33 cellular contexts compared by ENCODE assay signal in the genomic region with DNA sequence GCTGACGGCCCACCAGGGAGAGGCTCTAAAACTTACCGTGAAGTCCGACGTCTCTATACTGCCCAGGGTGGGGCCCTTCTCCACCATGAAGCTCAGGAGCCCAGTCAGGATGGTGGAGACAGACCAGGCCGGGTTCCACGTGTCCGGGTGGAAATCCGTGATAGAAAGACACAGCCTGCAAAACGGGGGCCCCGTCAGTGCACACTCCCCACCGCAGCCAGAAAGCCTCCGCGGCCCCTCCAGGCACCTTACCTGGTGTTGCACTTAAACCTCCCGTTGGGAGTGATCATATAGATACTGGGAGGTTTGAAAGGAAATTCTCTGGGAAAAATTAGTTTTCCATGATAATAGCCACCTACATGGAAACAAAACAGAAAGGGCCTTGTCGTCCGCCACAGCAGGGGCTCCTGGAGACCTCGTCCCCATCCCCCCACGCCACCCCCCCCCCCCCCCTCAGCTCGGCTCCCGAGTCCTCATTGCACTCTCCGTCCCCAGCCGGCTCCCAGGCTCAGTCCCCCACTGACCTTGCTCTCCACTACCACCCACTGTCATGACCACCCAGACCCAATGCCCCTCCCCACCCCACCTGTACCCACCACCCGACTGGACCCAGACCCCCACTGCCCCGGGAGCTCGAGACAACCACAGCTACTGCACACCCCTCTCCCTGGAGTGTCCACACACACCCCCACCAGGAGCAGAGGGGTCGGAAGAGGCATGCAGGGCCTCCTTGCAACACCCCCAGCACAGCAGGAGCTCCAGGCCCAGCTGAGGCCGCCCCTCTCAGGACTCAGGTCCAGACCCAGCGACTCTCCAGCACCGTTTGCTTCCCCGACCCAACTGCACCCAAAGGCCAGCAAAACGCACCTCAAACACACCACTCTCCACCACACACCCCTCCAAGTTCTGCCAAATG. TPM values are rescaled to one million over a fixed set of nuclear protein-coding genes. Genes with fewer than 3 reads are reported as not detected.
DNase-seq lines count a peak whose midpoint lies in the region; ATAC-seq, FAIRE-seq and TF ChIP-seq lines count a peak whose summit lies in the region.
"Had no signal": no experiment of that assay in that cellular context is flagged by ENCODE, and none has a peak within 500 bp of the region (broad histone marks: within the 10 kb centered on the region; RNA-seq: fewer than 3 reads in every experiment).

No MANE protein-coding gene starts in this region.

- H3K4me1 ChIP-seq in K562 (replicated peaks in 1 of 2; ENCODE audit: control insufficient read depth in 2 of 2, insufficient read depth in 2 of 2, low read length in 2 of 2) (peaks cover 0 to 48% of the 10 kb centered on the region in 2 experiments; a peak in 2 of 5 replicates), mesendoderm (ENCODE audit: control insufficient read depth, low read depth, low read length) (no peaks in the 10 kb centered on the region)
- H3K4me1 ChIP-seq: sigmoid colon had no signal

- H3K4me3 Mint-ChIP-seq in T-helper 1 cell treated with Interleukin-12 subunit alpha and Interleukin-12 subunit beta and Interleukin-4 antibody, amounts not matched to agents 30 μg/mL and 1 μg/mL, for 36 hours, result no peak overlapping the region
- H3K4me3 Mint-ChIP-seq in HFFc6, result no peak overlapping the region
- H3K4me3 Mint-ChIP-seq: activated T-helper 1 cell treated with anti-CD3 and anti-CD28 coated beads, Interleukin-12 subunit alpha, Interleukin-12 subunit beta, Interleukin-2, Interleukin-4 antibody, amounts not matched to agents 30 ng/mL and 10 ng/mL and 1 ng/mL, durations not matched to agents 14 hours and 24 hours and 36 hours; CD8-positive, alpha-beta memory T cell; memory B cell; stimulated activated effector memory CD8-positive, alpha-beta T cell treated with anti-CD3 and anti-CD28 coated beads, Interleukin-12 subunit alpha, Interleukin-12 subunit beta, amount 100 ng/mL, for 72 hours had no signal

- no peak overlapping the region for H2AK5ac ChIP-seq in mesendoderm (ENCODE audit: low read length)

- H3K27me3 ChIP-seq in K562 (ENCODE audit: control insufficient read depth in 2 of 2, insufficient read depth in 2 of 2, low read length in 2 of 2) (no peaks in the 10 kb centered on the region), mesendoderm (ENCODE audit: insufficient read depth, low read length, poor library complexity) (no peaks in the 10 kb centered on the region)
- H3K27me3 ChIP-seq: cardiac muscle cell, esophagus squamous epithelium, neutrophil, sigmoid colon had no signal

- no peak overlapping the region for H4K5ac ChIP-seq in mesendoderm (ENCODE audit: low read length)

- 94% methylated on average over 19 of the region's 31 CpGs for WGBS in K562 (ENCODE audit: insufficient coverage, low coverage, missing lambda C conversion rate)
- no CpG with 5 or more reads among the region's 31 CpGs for WGBS in mesendoderm (ENCODE audit: extremely low coverage, insufficient coverage, low lambda C conversion rate)

- no peak overlapping the region for H3K4ac ChIP-seq in mesendoderm (ENCODE audit: low read depth, low read length)

- H3K36me3 Mint-ChIP-seq in T-helper 1 cell treated with Interleukin-12 subunit alpha and Interleukin-12 subunit beta and Interleukin-4 antibody, amounts not matched to agents 30 μg/mL and 1 μg/mL, for 36 hours (ENCODE audit: low read depth), result peaks cover 36% of the 10 kb centered on the region
- H3K36me3 Mint-ChIP-seq in HFFc6 (ENCODE audit: low read depth), result peaks cover 44% of the 10 kb centered on the region

- H3K9me3 Mint-ChIP-seq in T-helper 1 cell treated with Interleukin-12 subunit alpha and Interleukin-12 subunit beta and Interleukin-4 antibody, amounts not matched to agents 30 μg/mL and 1 μg/mL, for 36 hours, result no peaks in the 10 kb centered on the region
- no peaks in the 10 kb centered on the region for H3K9me3 Mint-ChIP-seq in HFFc6
- H3K9me3 Mint-ChIP-seq: activated T-helper 1 cell treated with anti-CD3 and anti-CD28 coated beads, Interleukin-12 subunit alpha, Interleukin-12 subunit beta, Interleukin-2, Interleukin-4 antibody, amounts not matched to agents 30 ng/mL and 10 ng/mL and 1 ng/mL, durations not matched to agents 14 hours and 24 hours and 36 hours; CD8-positive, alpha-beta memory T cell; memory B cell; stimulated activated effector memory CD8-positive, alpha-beta T cell treated with anti-CD3 and anti-CD28 coated beads, Interleukin-12 subunit alpha, Interleukin-12 subunit beta, amount 100 ng/mL, for 72 hours had no signal

- H3K18ac ChIP-seq in mesendoderm (ENCODE audit: low read length), result no peak overlapping the region

- TF ChIP-seq POLR2A in K562 (conservative IDR thresholded peaks at IDR 0.05), result no peak

- no peak overlapping the region for H2BK5ac ChIP-seq in mesendoderm (ENCODE audit: low read length)

- peaks cover 94% of the 10 kb centered on the region; the same call in 2 of the 3 replicates for H3K36me3 ChIP-seq in K562 (ENCODE audit: control insufficient read depth, insufficient read depth, low read length)
- H3K36me3 ChIP-seq in mesendoderm (ENCODE audit: control insufficient read depth, insufficient read depth, low read length), result peaks cover 16% of the 10 kb centered on the region

- no peak overlapping the region for H2BK120ac ChIP-seq in mesendoderm (ENCODE audit: low read depth, low read length)

- DNase-seq in T-helper 1 cell, result no peak
- DNase-seq in HFFc6, result no peak
- no peak for DNase-seq in K562 (ENCODE audit: extremely low read depth in 1 of 4, low spot score in 3 of 4)
- no peak for DNase-seq in mesendoderm
- DNase-seq in HCEC 1CT, result no peak
- no peak for DNase-seq in NCI-H345 treated with DMSO at 0.1 percent for 48 hours (lab: John Stamatoyannopoulos, UW; ENCODE audit: unreplicated experiment)
- no peak for DNase-seq in NCI-H748 (lab: John Stamatoyannopoulos, UW; ENCODE audit: unreplicated experiment)
- DNase-seq: activated CD4-positive, alpha-beta T cell treated with anti-CD3 and anti-CD28 coated beads, Interleukin-2, amount 50 U/mL, for 4 hours; activated naive CD4-positive, alpha-beta T cell treated with anti-CD3 and anti-CD28 coated beads, Interleukin-2, amount 50 U/mL, for 16 hours; anterior cingulate cortex; CD8-positive, alpha-beta memory T cell; esophagus squamous epithelium; GOT3; left colon; MM.1S; NCI-H1436; NCI-H2081 treated with DMSO at 0.1 percent for 48 hours; NCI-H345; NCI-H774; sigmoid colon; stimulated activated CD4-positive, alpha-beta T cell treated with anti-CD3 and anti-CD28 coated beads, Interleukin-4, amount 100 ng/mL, for 24 hours; T-helper 9 cell had no signal

- FAIRE-seq in K562 (lab: Jason Lieb, UNC), result no peak
- FAIRE-seq: frontal cortex, GM12892 had no signal

- peaks cover 5% of the 10 kb centered on the region for H3K79me2 ChIP-seq in K562 (ENCODE audit: control insufficient read depth, insufficient read depth, low read length)
- H3K79me2 ChIP-seq in mesendoderm (ENCODE audit: control insufficient read depth, insufficient read depth, low read length), result no peaks in the 10 kb centered on the region

- no peak overlapping the region for H4K8ac ChIP-seq in mesendoderm (ENCODE audit: low read depth, low read length)

- H3K27me3 Mint-ChIP-seq in T-helper 1 cell treated with Interleukin-12 subunit alpha and Interleukin-12 subunit beta and Interleukin-4 antibody, amounts not matched to agents 30 μg/mL and 1 μg/mL, for 36 hours (ENCODE audit: low read depth), result no peaks in the 10 kb centered on the region
- peaks cover 6% of the 10 kb centered on the region for H3K27me3 Mint-ChIP-seq in HFFc6 (ENCODE audit: insufficient read depth)
- H3K27me3 Mint-ChIP-seq: CD8-positive, alpha-beta memory T cell; memory B cell had no signal

- peaks cover 8% of the 10 kb centered on the region for H3K79me1 ChIP-seq in mesendoderm (ENCODE audit: low read length)

- POLR2A ChIA-PET in K562 (lab: Yijun Ruan, JAX), result interaction anchor here (0.6 to 1.0 kb wide), 3 partner anchors 13 to 301 kb away, joined by 3 to 7 read pairs (median 3); no protein-coding TSS in a partner anchor

- peaks cover 8% of the 10 kb centered on the region; the same call in 1 of the 2 replicates for H4K20me1 ChIP-seq in K562 (replicated peaks; ENCODE audit: control insufficient read depth, insufficient read depth, low read length)

- no peak for TF ChIP-seq EP300 in K562 (IDR thresholded peaks at IDR 0.05; ENCODE audit: low read length)

- H3K27ac Mint-ChIP-seq in T-helper 1 cell treated with Interleukin-12 subunit alpha and Interleukin-12 subunit beta and Interleukin-4 antibody, amounts not matched to agents 30 μg/mL and 1 μg/mL, for 36 hours, result peak overlapping the region; percentile 13
- H3K27ac Mint-ChIP-seq in HFFc6, result peak overlapping the region; percentile 43; the same call in 1 of the 2 replicates
- H3K27ac Mint-ChIP-seq: activated T-helper 1 cell treated with anti-CD3 and anti-CD28 coated beads, Interleukin-12 subunit alpha, Interleukin-12 subunit beta, Interleukin-2, Interleukin-4 antibody, amounts not matched to agents 30 ng/mL and 10 ng/mL and 1 ng/mL, durations not matched to agents 14 hours and 24 hours and 36 hours; memory B cell had no signal

- H3K4me3 ChIP-seq in K562 (no peak overlapping the region), mesendoderm (ENCODE audit: low read length) (no peak overlapping the region)
- H3K4me3 ChIP-seq: cardiac muscle cell, esophagus squamous epithelium, sigmoid colon had no signal

- H2AFZ ChIP-seq in K562 (ENCODE audit: low read depth, low read length), result no peak overlapping the region

- peak overlapping the region; percentile 15 for H3K56ac ChIP-seq in mesendoderm (ENCODE audit: low read length)

- no TSS peak for BruUV-seq in K562 (replicated peaks; lab: Mats Ljungman, UMichigan)

- peaks cover 9% of the 10 kb centered on the region for H3K4me1 Mint-ChIP-seq in T-helper 1 cell treated with Interleukin-12 subunit alpha and Interleukin-12 subunit beta and Interleukin-4 antibody, amounts not matched to agents 30 μg/mL and 1 μg/mL, for 36 hours (ENCODE audit: low read depth)
- peaks cover 20% of the 10 kb centered on the region for H3K4me1 Mint-ChIP-seq in HFFc6 (ENCODE audit: low read depth)

- intact Hi-C loops in K562 (cut with micrococcal nuclease), result no loop called here

- TF ChIP-seq CTCF in HFFc6 (IDR thresholded peaks at IDR 0.05) (no peak), K562 (IDR thresholded peaks at IDR 0.05 in 2 of 3, conservative IDR thresholded peaks at IDR 0.05 in 1 of 3; ENCODE audit: insufficient read depth in 2 of 3, low read depth in 1 of 3, low read length in 3 of 3) (no peak)

- H2BK15ac ChIP-seq in mesendoderm (replicated peaks; ENCODE audit: low read depth), result no peak overlapping the region

- CTCF ChIA-PET in K562 (lab: Yijun Ruan, JAX; ENCODE audit: low intra/inter-chr PET ratio), result interaction anchor here (0.6 kb wide), 2 partner anchors 22 to 109 kb away, joined by 3 to 5 read pairs; no protein-coding TSS in a partner anchor

- H3K4me2 ChIP-seq in K562 (ENCODE audit: insufficient read depth, low read length) (no peak overlapping the region), mesendoderm (ENCODE audit: low read length) (no peak overlapping the region)
- H3K4me2 ChIP-seq: KMS-11 had no signal

- H3K27ac ChIP-seq in K562 (ENCODE audit: extremely low read depth, low read depth, low read length), result no peak overlapping the region
- H3K27ac ChIP-seq in mesendoderm (ENCODE audit: low read depth, low read length), result no peak overlapping the region
- H3K27ac ChIP-seq: 22Rv1, cardiac muscle cell, esophagus squamous epithelium, KMS-11, neutrophil, sigmoid colon had no signal

- ATAC-seq in K562, result no peak
- ATAC-seq: left colon; stimulated activated effector memory CD8-positive, alpha-beta T cell treated with anti-CD3 and anti-CD28 coated beads, Interleukin-12 subunit alpha, Interleukin-12 subunit beta, amount 100 ng/mL, for 72 hours had no signal

- H3K9ac ChIP-seq in K562 (ENCODE audit: insufficient read depth in 1 of 2, low read depth in 2 of 2, low read length in 2 of 2) (0 out of 4 replicates have a peak overlapping the region, but pooled peaks of 1 of the 2 experiments have one; percentile 28), mesendoderm (ENCODE audit: low read length) (no peak overlapping the region)
- H3K9ac ChIP-seq: KMS-11 had no signal

- H3K9me3 ChIP-seq in K562 (replicated peaks; ENCODE audit: control insufficient read depth, insufficient read depth, low read depth, low read length), result no peaks in the 10 kb centered on the region
- H3K9me3 ChIP-seq: esophagus squamous epithelium, neutrophil, sigmoid colon had no signal

- TF ChIP-seq RAD21 in K562 (CRISPR knock-in tag; conservative IDR thresholded peaks at IDR 0.05 in 1 of 2, IDR thresholded peaks at IDR 0.05 in 1 of 2), result no peak

- H3K9me1 ChIP-seq in K562 (ENCODE audit: control insufficient read depth, insufficient read depth, low read length), result peaks cover 4% of the 10 kb centered on the region

- H3K23ac ChIP-seq in mesendoderm (ENCODE audit: low read length), result no peak overlapping the region

- in situ Hi-C loops in K562 (cut with MboI), result no loop called here

RNA-seq across cellular contexts. Expression of a gene that starts 10.7 kb away (rescaled TPM):
- 1 to 10 TPM in 3 of 6 experiments, under 1 TPM in 3; 0.31 to 1.7 (median 1.1) TPM for total RNA-seq in HFFc6 (2021; fragmentation: NEBNext Ultra II Directional; extraction: Animal tissue kit (Norgen Biotek cat#: 25700))
- total RNA-seq in K562 (2011; cell fraction: chromatin; rRNA removed; ENCODE audit: low replicate concordance), result 2.5 and 12.6 TPM in 2 replicates
- total RNA-seq in K562 (2011; cell fraction: nucleolus; rRNA removed), result 9.5 and 10.8 TPM in 2 replicates
- 4.3 and 7.0 TPM in 2 replicates for total RNA-seq in K562 (2011; cell fraction: nucleoplasm; rRNA removed)
- total RNA-seq in K562 (2014; rRNA removed) (1.3 and 1.6 TPM in 2 replicates), K562 (2014; rRNA removed; fragmentation: Illumina TruSeq; extraction: Trizol) (not detected in 2 replicates), K562 (2015; rRNA removed; fragmentation: Illumina TruSeq; extraction: Trizol) (0.58 and 0.75 TPM in 2 replicates), K562 (2021) (2.2 and 3.7 TPM in 2 replicates)
- polyA plus RNA-seq in K562 (2011; rRNA removed) (0.43 and 1.1 TPM in 2 replicates), K562 (2014; fragmentation: Illumina TruSeq; extraction: Trizol) (1.1 TPM in 1 of 2 replicates, not detected in the other), K562 (2014; fragmentation: Nextera tagmentation; extraction: Ambion mirVana) (under 1 TPM in 1 of 2 experiments, not detected in 1; 0.11 TPM), K562 (2014; rRNA removed) (1.3 and 4.3 TPM in 2 replicates)
- polyA plus RNA-seq in K562 (2011; cell fraction: cytosol; rRNA removed), result 0.50 and 1.2 TPM in 2 replicates
- 18.7 and 21.7 TPM in 2 replicates for polyA plus RNA-seq in K562 (2011; cell fraction: nucleus; rRNA removed)
- polyA plus RNA-seq in K562 (2012), result 1.6 and 4.8 TPM in 2 replicates
- polyA minus RNA-seq in K562 (2011; rRNA and poly(A)+ RNA removed), result not detected in 2 replicates
- not detected in 2 replicates for polyA minus RNA-seq in K562 (2011; cell fraction: cytosol; rRNA and poly(A)+ RNA removed)
- polyA minus RNA-seq in K562 (2011; cell fraction: nucleus; rRNA and poly(A)+ RNA removed), result 1.1 and 1.8 TPM in 2 replicates
- polyA plus RNA-seq in mesendoderm (2013, experiment 1 of 2), result 1.9 TPM
- 1.6 TPM for polyA plus RNA-seq in mesendoderm (2013, experiment 2 of 2)
- total RNA-seq: frontal cortex, RPMI7951 had no signal
- polyA plus RNA-seq: cardiac muscle cell; CD8-positive, alpha-beta memory T cell had no signal

RNA-seq across cellular contexts. Expression of a gene that starts 16.4 kb away (rescaled TPM):
- total RNA-seq in HFFc6 (2021; fragmentation: NEBNext Ultra II Directional; extraction: Animal tissue kit (Norgen Biotek cat#: 25700)), result 10 to 100 TPM; 56.2 to 67.9 (median 61.1) TPM
- total RNA-seq in K562 (2011; cell fraction: chromatin; rRNA removed; ENCODE audit: low replicate concordance), result 155 and 222 TPM in 2 replicates
- total RNA-seq in K562 (2011; cell fraction: nucleolus; rRNA removed), result 116 and 127 TPM in 2 replicates
- total RNA-seq in K562 (2011; cell fraction: nucleoplasm; rRNA removed), result 111 and 123 TPM in 2 replicates
- total RNA-seq in K562 (2014; rRNA removed) (110 and 124 TPM in 2 replicates), K562 (2014; rRNA removed; fragmentation: Illumina TruSeq; extraction: Trizol) (47.1 and 51.5 TPM in 2 replicates), K562 (2015; rRNA removed; fragmentation: Illumina TruSeq; extraction: Trizol) (73.0 and 75.5 TPM in 2 replicates), K562 (2021) (109 and 112 TPM in 2 replicates)
- polyA plus RNA-seq in K562 (2011; rRNA removed) (36.4 and 45.5 TPM in 2 replicates), K562 (2014; fragmentation: Illumina TruSeq; extraction: Trizol) (81.5 and 83.2 TPM in 2 replicates), K562 (2014; fragmentation: Nextera tagmentation; extraction: Ambion mirVana) (1 to 10 TPM in 1 of 2 experiments, under 1 TPM in 1; 0.93 to 2.3 TPM), K562 (2014; rRNA removed) (107 and 108 TPM in 2 replicates)
- polyA plus RNA-seq in K562 (2011; cell fraction: cytosol; rRNA removed), result 45.1 and 76.3 TPM in 2 replicates
- polyA plus RNA-seq in K562 (2011; cell fraction: nucleus; rRNA removed), result 61.5 and 87.2 TPM in 2 replicates
- 72.3 and 75.8 TPM in 2 replicates for polyA plus RNA-seq in K562 (2012)
- 12.5 and 14.9 TPM in 2 replicates for polyA minus RNA-seq in K562 (2011; rRNA and poly(A)+ RNA removed)
- polyA minus RNA-seq in K562 (2011; cell fraction: cytosol; rRNA and poly(A)+ RNA removed), result 35.1 and 36.5 TPM in 2 replicates
- 33.1 and 42.7 TPM in 2 replicates for polyA minus RNA-seq in K562 (2011; cell fraction: nucleus; rRNA and poly(A)+ RNA removed)
- 48.5 TPM for polyA plus RNA-seq in mesendoderm (2013, experiment 1 of 2)
- polyA plus RNA-seq in mesendoderm (2013, experiment 2 of 2), result 47.9 TPM

RNA-seq across cellular contexts. Expression of a gene that starts 23.0 kb away (rescaled TPM):
- total RNA-seq in HFFc6 (2021; fragmentation: NEBNext Ultra II Directional; extraction: Animal tissue kit (Norgen Biotek cat#: 25700)), result 1 to 10 TPM; 1.4 to 3.0 (median 2.0) TPM
- 1.6 and 4.3 TPM in 2 replicates for total RNA-seq in K562 (2011; cell fraction: chromatin; rRNA removed; ENCODE audit: low replicate concordance)
- 3.0 and 3.7 TPM in 2 replicates for total RNA-seq in K562 (2011; cell fraction: nucleolus; rRNA removed)
- 1.4 and 2.1 TPM in 2 replicates for total RNA-seq in K562 (2011; cell fraction: nucleoplasm; rRNA removed)
- total RNA-seq in K562 (2014; rRNA removed), result 0.53 and 0.64 TPM in 2 replicates
- 0.06 TPM in 1 of 2 replicates, not detected in the other for total RNA-seq in K562 (2014; rRNA removed; fragmentation: Illumina TruSeq; extraction: Trizol)
- 0.29 and 0.38 TPM in 2 replicates for total RNA-seq in K562 (2015; rRNA removed; fragmentation: Illumina TruSeq; extraction: Trizol)
- total RNA-seq in K562 (2021), result 0.73 and 0.87 TPM in 2 replicates
- 0.38 and 0.92 TPM in 2 replicates for polyA plus RNA-seq in K562 (2011; rRNA removed)
- 0.71 and 1.8 TPM in 2 replicates for polyA plus RNA-seq in K562 (2011; cell fraction: cytosol; rRNA removed)
- 8.1 and 14.5 TPM in 2 replicates for polyA plus RNA-seq in K562 (2011; cell fraction: nucleus; rRNA removed)
- polyA plus RNA-seq in K562 (2012), result 0.79 and 1.9 TPM in 2 replicates
- polyA plus RNA-seq in K562 (2014; fragmentation: Illumina TruSeq; extraction: Trizol), result 0.04 and 0.26 TPM in 2 replicates
- polyA plus RNA-seq in K562 (2014; fragmentation: Nextera tagmentation; extraction: Ambion mirVana), result under 1 TPM in 1 of 2 experiments, not detected in 1; 0.01 TPM
- 1.1 TPM in 2 replicates for polyA plus RNA-seq in K562 (2014; rRNA removed)
- polyA minus RNA-seq in K562 (2011; rRNA and poly(A)+ RNA removed), result 0.09 and 0.11 TPM in 2 replicates
- not detected in 2 replicates for polyA minus RNA-seq in K562 (2011; cell fraction: cytosol; rRNA and poly(A)+ RNA removed)
- 0.94 and 1.3 TPM in 2 replicates for polyA minus RNA-seq in K562 (2011; cell fraction: nucleus; rRNA and poly(A)+ RNA removed)
- polyA plus RNA-seq in mesendoderm (2013, experiment 1 of 2), result 0.29 TPM
- 0.27 TPM for polyA plus RNA-seq in mesendoderm (2013, experiment 2 of 2)

RNA-seq across cellular contexts. Expression of a gene that starts 25.2 kb away (rescaled TPM):
- total RNA-seq in HFFc6 (2021; fragmentation: NEBNext Ultra II Directional; extraction: Animal tissue kit (Norgen Biotek cat#: 25700)), result 10 to 100 TPM; 24.5 to 35.7 (median 25.8) TPM
- total RNA-seq in K562 (2011; cell fraction: chromatin; rRNA removed; ENCODE audit: low replicate concordance), result 17.5 and 35.5 TPM in 2 replicates
- 36.8 and 43.7 TPM in 2 replicates for total RNA-seq in K562 (2011; cell fraction: nucleolus; rRNA removed)
- 21.1 and 24.3 TPM in 2 replicates for total RNA-seq in K562 (2011; cell fraction: nucleoplasm; rRNA removed)
- total RNA-seq in K562 (2014; rRNA removed), result 29.8 and 33.0 TPM in 2 replicates
- 6.8 and 9.0 TPM in 2 replicates for total RNA-seq in K562 (2014; rRNA removed; fragmentation: Illumina TruSeq; extraction: Trizol)
- total RNA-seq in K562 (2015; rRNA removed; fragmentation: Illumina TruSeq; extraction: Trizol), result 12.8 and 13.9 TPM in 2 replicates
- 27.9 and 28.1 TPM in 2 replicates for total RNA-seq in K562 (2021)
- 5.6 and 7.8 TPM in 2 replicates for polyA plus RNA-seq in K562 (2011; rRNA removed)
- polyA plus RNA-seq in K562 (2011; cell fraction: cytosol; rRNA removed), result 10.2 and 34.2 TPM in 2 replicates
- 7.7 and 12.7 TPM in 2 replicates for polyA plus RNA-seq in K562 (2011; cell fraction: nucleus; rRNA removed)
- 13.9 and 16.7 TPM in 2 replicates for polyA plus RNA-seq in K562 (2012)
- 8.4 and 9.9 TPM in 2 replicates for polyA plus RNA-seq in K562 (2014; fragmentation: Illumina TruSeq; extraction: Trizol)
- polyA plus RNA-seq in K562 (2014; fragmentation: Nextera tagmentation; extraction: Ambion mirVana), result 1 to 10 TPM in 1 of 2 experiments, under 1 TPM in 1; 0.68 to 1.0 TPM
- polyA plus RNA-seq in K562 (2014; rRNA removed), result 15.8 and 17.2 TPM in 2 replicates
- 6.9 and 10.1 TPM in 2 replicates for polyA minus RNA-seq in K562 (2011; rRNA and poly(A)+ RNA removed)
- polyA minus RNA-seq in K562 (2011; cell fraction: cytosol; rRNA and poly(A)+ RNA removed), result 9.6 and 12.9 TPM in 2 replicates
- 23.0 and 24.2 TPM in 2 replicates for polyA minus RNA-seq in K562 (2011; cell fraction: nucleus; rRNA and poly(A)+ RNA removed)
- 15.5 TPM for polyA plus RNA-seq in mesendoderm (2013, experiment 1 of 2)
- polyA plus RNA-seq in mesendoderm (2013, experiment 2 of 2), result 14.8 TPM

RNA-seq across cellular contexts. Expression of a gene that starts 25.4 kb away (rescaled TPM):
- 100 to 1,000 TPM; 182 to 231 (median 196) TPM for total RNA-seq in HFFc6 (2021; fragmentation: NEBNext Ultra II Directional; extraction: Animal tissue kit (Norgen Biotek cat#: 25700))
- 114 and 239 TPM in 2 replicates for total RNA-seq in K562 (2011; cell fraction: chromatin; rRNA removed; ENCODE audit: low replicate concordance)
- 360 and 385 TPM in 2 replicates for total RNA-seq in K562 (2011; cell fraction: nucleolus; rRNA removed)
- total RNA-seq in K562 (2011; cell fraction: nucleoplasm; rRNA removed), result 146 and 213 TPM in 2 replicates
- total RNA-seq in K562 (2014; rRNA removed) (82.6 and 118 TPM in 2 replicates), K562 (2014; rRNA removed; fragmentation: Illumina TruSeq; extraction: Trizol) (18.1 and 30.3 TPM in 2 replicates), K562 (2015; rRNA removed; fragmentation: Illumina TruSeq; extraction: Trizol) (62.2 and 65.2 TPM in 2 replicates), K562 (2021) (152 and 160 TPM in 2 replicates)
- polyA plus RNA-seq in K562 (2011; rRNA removed) (43.8 and 77.2 TPM in 2 replicates), K562 (2014; fragmentation: Illumina TruSeq; extraction: Trizol) (66.0 and 88.1 TPM in 2 replicates), K562 (2014; fragmentation: Nextera tagmentation; extraction: Ambion mirVana) (1 to 10 TPM in 1 of 2 experiments, under 1 TPM in 1; 0.35 to 4.9 TPM), K562 (2014; rRNA removed) (93.4 and 101 TPM in 2 replicates)
- 44.3 and 73.9 TPM in 2 replicates for polyA plus RNA-seq in K562 (2011; cell fraction: cytosol; rRNA removed)
- 122 and 161 TPM in 2 replicates for polyA plus RNA-seq in K562 (2011; cell fraction: nucleus; rRNA removed)
- polyA plus RNA-seq in K562 (2012), result 112 and 208 TPM in 2 replicates
- 59.1 and 63.4 TPM in 2 replicates for polyA minus RNA-seq in K562 (2011; rRNA and poly(A)+ RNA removed)
- 37.0 and 61.3 TPM in 2 replicates for polyA minus RNA-seq in K562 (2011; cell fraction: cytosol; rRNA and poly(A)+ RNA removed)
- polyA minus RNA-seq in K562 (2011; cell fraction: nucleus; rRNA and poly(A)+ RNA removed), result 48.9 and 83.4 TPM in 2 replicates
- polyA plus RNA-seq in mesendoderm (2013, experiment 1 of 2), result 63.5 TPM
- polyA plus RNA-seq in mesendoderm (2013, experiment 2 of 2), result 65.5 TPM
